16 cellular contexts compared by ENCODE assay signal in the genomic region with DNA sequence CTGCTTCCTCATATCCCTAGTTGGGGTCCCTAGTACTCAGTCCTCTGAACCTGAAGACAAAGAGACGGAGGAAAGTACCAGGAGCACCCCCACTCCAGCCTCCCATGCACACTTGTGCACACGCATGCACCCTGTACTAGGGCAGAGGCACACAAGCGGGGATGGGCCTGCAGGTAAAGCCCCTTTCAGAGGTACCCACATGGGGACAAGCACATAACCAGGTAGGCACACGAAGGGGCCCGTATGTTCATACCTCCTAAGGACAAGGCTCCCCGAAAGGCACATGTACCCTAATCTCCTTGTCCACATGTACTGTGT. TPM values are rescaled to one million over a fixed set of nuclear protein-coding genes. Genes with fewer than 3 reads are reported as not detected.
DNase-seq lines count a peak whose midpoint lies in the region; ATAC-seq and TF ChIP-seq lines count a peak whose summit lies in the region.
"Had no signal": no experiment of that assay in that cellular context is flagged by ENCODE, and none has a peak within 500 bp of the region (broad histone marks: within the 10 kb centered on the region; RNA-seq: fewer than 3 reads in every experiment).

No MANE protein-coding gene starts in this region.

- peaks cover 42% of the 10 kb centered on the region for H3K4me1 ChIP-seq in OCI-LY3 (ENCODE audit: low read length)
- peaks cover 44% of the 10 kb centered on the region for H3K4me1 ChIP-seq in neuron (ENCODE audit: insufficient read depth, low read length)
- peaks cover 15% of the 10 kb centered on the region for H3K4me1 ChIP-seq in mammary epithelial cell (ENCODE audit: insufficient read depth, low read length)

- ATAC-seq in activated CD4-positive, alpha-beta T cell treated with anti-CD3 and anti-CD28 coated beads for 36 hours = no peak
- ATAC-seq in effector memory CD8-positive, alpha-beta T cell (replicated peaks) = no peak
- ATAC-seq in GM21447 (IDR thresholded peaks at IDR 0.05; ENCODE audit: unreplicated experiment) (no peak), GM19328 (IDR thresholded peaks at IDR 0.05; ENCODE audit: unreplicated experiment) (no peak)
- ATAC-seq: GM12878, heart left ventricle, pancreas, Right ventricle myocardium inferior had no signal

- CTCF ChIA-PET in activated CD4-positive, alpha-beta T cell treated with anti-CD3 and anti-CD28 coated beads for 36 hours (lab: Charles Lee) = interaction anchor here (0.6 kb wide), 1 partner anchor 35 kb away, joined by 4 read pairs; no protein-coding TSS in a partner anchor
- CTCF ChIA-PET in mammary epithelial cell (lab: Charles Lee; ENCODE audit: low non-redundant PET) = no interaction called here

- H3K4me2 ChIP-seq in OCI-LY3 (ENCODE audit: low read length) = peak overlapping the region; percentile 62
- no peak overlapping the region for H3K4me2 ChIP-seq in mammary epithelial cell (ENCODE audit: insufficient read depth, low read depth, low read length)
- H3K4me2 ChIP-seq: KMS-11 had no signal

- peak overlapping the region; percentile 38 for H3K4me3 Mint-ChIP-seq in activated CD4-positive, alpha-beta T cell treated with anti-CD3 and anti-CD28 coated beads for 36 hours
- H3K4me3 Mint-ChIP-seq in effector memory CD8-positive, alpha-beta T cell = peak overlapping the region; percentile 65 to 73

- POLR2A ChIA-PET in activated CD4-positive, alpha-beta T cell treated with anti-CD3 and anti-CD28 coated beads for 36 hours (lab: Charles Lee) = no interaction called here

- H3K27ac ChIP-seq in OCI-LY3 (ENCODE audit: low read length) = no peak overlapping the region
- no peak overlapping the region for H3K27ac ChIP-seq in mammary epithelial cell (ENCODE audit: insufficient read depth, low read depth, low read length)
- H3K27ac ChIP-seq: epithelial cell of prostate, heart left ventricle, KMS-11, pancreas had no signal

- H3K9me3 Mint-ChIP-seq in activated CD4-positive, alpha-beta T cell treated with anti-CD3 and anti-CD28 coated beads for 36 hours (ENCODE audit: low read depth) = no peaks in the 10 kb centered on the region
- H3K9me3 Mint-ChIP-seq in effector memory CD8-positive, alpha-beta T cell = no peaks in the 10 kb centered on the region

- H4K20me1 ChIP-seq in OCI-LY3 (ENCODE audit: insufficient read depth, low read length) (no peaks in the 10 kb centered on the region), mammary epithelial cell (ENCODE audit: insufficient read depth, low read length) (peaks cover 3% of the 10 kb centered on the region)

- no peak overlapping the region for H3K27ac Mint-ChIP-seq in activated CD4-positive, alpha-beta T cell treated with anti-CD3 and anti-CD28 coated beads for 36 hours
- no peak overlapping the region for H3K27ac Mint-ChIP-seq in effector memory CD8-positive, alpha-beta T cell

- H3K27me3 Mint-ChIP-seq in activated CD4-positive, alpha-beta T cell treated with anti-CD3 and anti-CD28 coated beads for 36 hours = peaks cover 47% of the 10 kb centered on the region
- H3K27me3 Mint-ChIP-seq in effector memory CD8-positive, alpha-beta T cell = peaks cover 54 to 65% of the 10 kb centered on the region in 2 donors

- in situ Hi-C loops in mammary epithelial cell (cut with MboI; ENCODE audit: low sequenced_read_pairs in 2 of 2) = no loop called here

- DNase-seq in activated CD4-positive, alpha-beta T cell treated with anti-CD3 and anti-CD28 coated beads for 36 hours = no peak
- DNase-seq in activated CD4-positive, alpha-beta T cell treated with anti-CD3 and anti-CD28 coated beads, Interleukin-2, amount 50 U/mL, for 1 hour = no peak
- DNase-seq in effector memory CD8-positive, alpha-beta T cell = no peak
- no peak for DNase-seq in mammary epithelial cell
- DNase-seq: DMS79 had no signal

- H3K9ac ChIP-seq in OCI-LY3 (ENCODE audit: low read length) (no peak overlapping the region), mammary epithelial cell (ENCODE audit: insufficient read depth, low read length) (no peak overlapping the region)
- H3K9ac ChIP-seq: KMS-11 had no signal

- dilution Hi-C loops in mammary epithelial cell (cut with HindIII; ENCODE audit: low sequenced_read_pairs) = no loop called here

- WGBS in mammary epithelial cell (ENCODE audit: low coverage, missing lambda C conversion rate) = 91% methylated on average over 5 of the region's 6 CpGs

- peaks cover 27% of the 10 kb centered on the region for H3K4me1 Mint-ChIP-seq in activated CD4-positive, alpha-beta T cell treated with anti-CD3 and anti-CD28 coated beads for 36 hours
- peaks cover 13 to 15% of the 10 kb centered on the region in 2 donors for H3K4me1 Mint-ChIP-seq in effector memory CD8-positive, alpha-beta T cell (ENCODE audit: low read depth in 2 of 2)

- H3K79me2 ChIP-seq in OCI-LY3 (ENCODE audit: low read length) (no peaks in the 10 kb centered on the region), mammary epithelial cell (ENCODE audit: insufficient read depth, low read length) (no peaks in the 10 kb centered on the region)

- H3K27me3 ChIP-seq in OCI-LY3 (ENCODE audit: low read depth, low read length) (peaks cover 7% of the 10 kb centered on the region), neuron (ENCODE audit: insufficient read depth, low read length) (no peaks in the 10 kb centered on the region), mammary epithelial cell (ENCODE audit: insufficient read depth, low read length) (peaks cover 7% of the 10 kb centered on the region)

- H3K9me3 ChIP-seq in OCI-LY3 (ENCODE audit: insufficient read depth, low read length) (no peaks in the 10 kb centered on the region), neuron (ENCODE audit: low read length) (no peaks in the 10 kb centered on the region), mammary epithelial cell (replicated peaks; ENCODE audit: insufficient read depth, low read length) (no peaks in the 10 kb centered on the region)
- H3K9me3 ChIP-seq: heart left ventricle, pancreas had no signal

- no peaks in the 10 kb centered on the region for H3K36me3 Mint-ChIP-seq in activated CD4-positive, alpha-beta T cell treated with anti-CD3 and anti-CD28 coated beads for 36 hours (ENCODE audit: low read depth)
- H3K36me3 Mint-ChIP-seq in effector memory CD8-positive, alpha-beta T cell (ENCODE audit: insufficient read depth) = peaks cover 11% of the 10 kb centered on the region

- H3K36me3 ChIP-seq in OCI-LY3 (replicated peaks; ENCODE audit: low read depth, low read length) = no peaks in the 10 kb centered on the region
- H3K36me3 ChIP-seq in neuron (ENCODE audit: insufficient read depth, low read length) = peaks cover 15% of the 10 kb centered on the region
- no peaks in the 10 kb centered on the region for H3K36me3 ChIP-seq in mammary epithelial cell (ENCODE audit: insufficient read depth, low read length)
- H3K36me3 ChIP-seq: heart left ventricle, pancreas had no signal

- H3K4me3 ChIP-seq in OCI-LY3 (ENCODE audit: low read length) (peak overlapping the region; percentile 72), neuron (ENCODE audit: low read length) (peak overlapping the region; percentile 43), mammary epithelial cell (replicated peaks in 1 of 3; ENCODE audit: insufficient read depth in 1 of 3, low read depth in 2 of 3, low read length in 3 of 3) (no peak overlapping the region)
- H3K4me3 ChIP-seq: GM12878 had no signal

- intact Hi-C loops in activated CD4-positive, alpha-beta T cell treated with anti-CD3 and anti-CD28 coated beads for 36 hours (cut with DNase I, micrococcal nuclease) = no loop called here
- intact Hi-C loops in mammary epithelial cell (cut with micrococcal nuclease) = no loop called here

- BruUV-seq in mammary epithelial cell (replicated peaks; lab: Mats Ljungman, UMichigan) = no TSS peak

- H2AFZ ChIP-seq in OCI-LY3 (ENCODE audit: low read depth, low read length) (no peak overlapping the region), neuron (ENCODE audit: low read depth, low read length) (no peak overlapping the region), mammary epithelial cell (ENCODE audit: low read depth, low read length) (no peak overlapping the region)

- TF ChIP-seq CTCF in OCI-LY3 (IDR thresholded peaks at IDR 0.05; ENCODE audit: low read depth, low read length) (no peak), mammary epithelial cell (conservative IDR thresholded peaks at IDR 0.05 in 1 of 2, IDR thresholded peaks at IDR 0.05 in 1 of 2; ENCODE audit: extremely low read depth in 1 of 2, insufficient read depth in 1 of 2, low read depth in 1 of 2, low read length in 2 of 2) (no peak)

RNA-seq across cellular contexts. Expression of gene TMEM151B, which starts 1.1 kb away (rescaled TPM):
- under 1 TPM in 1 of 2 experiments, not detected in 1; 0.09 TPM for total RNA-seq in activated CD4-positive, alpha-beta T cell treated with anti-CD3 and anti-CD28 coated beads for 36 hours
- total RNA-seq in mammary epithelial cell = not detected
- polyA plus RNA-seq in mammary epithelial cell = 0.01 TPM
- not detected for polyA minus RNA-seq in mammary epithelial cell
- total RNA-seq: GM12878, liver, Right ventricle myocardium inferior had no signal
- polyA plus RNA-seq: liver had no signal

RNA-seq across cellular contexts. Expression of gene NFKBIE, which starts 6.0 kb away (rescaled TPM):
- total RNA-seq in activated CD4-positive, alpha-beta T cell treated with anti-CD3 and anti-CD28 coated beads for 36 hours = 10 to 100 TPM; 17.2 to 19.9 TPM
- 10 to 100 TPM in 1 of 2 donors, 1 to 10 TPM in 1; 4.7 to 10.4 TPM for total RNA-seq in mammary epithelial cell
- polyA plus RNA-seq in mammary epithelial cell = 6.6 TPM
- polyA minus RNA-seq in mammary epithelial cell = 2.8 TPM

RNA-seq across cellular contexts. Expression of gene SLC35B2, which starts 14.0 kb away (rescaled TPM):
- 10 to 100 TPM; 14.1 TPM for total RNA-seq in activated CD4-positive, alpha-beta T cell treated with anti-CD3 and anti-CD28 coated beads for 36 hours
- 10 to 100 TPM; 72.6 to 76.3 TPM for total RNA-seq in mammary epithelial cell
- 134 TPM for polyA plus RNA-seq in mammary epithelial cell
- 104 TPM for polyA minus RNA-seq in mammary epithelial cell

RNA-seq across cellular contexts. Expression of gene HSP90AB1, which starts 24.5 kb away (rescaled TPM):
- total RNA-seq in activated CD4-positive, alpha-beta T cell treated with anti-CD3 and anti-CD28 coated beads for 36 hours = 1,000 to 10,000 TPM; 2,120 to 2,263 TPM
- 100 to 1,000 TPM; 872 to 986 TPM for total RNA-seq in mammary epithelial cell
- 1,054 TPM for polyA plus RNA-seq in mammary epithelial cell
- 1,190 TPM for polyA minus RNA-seq in mammary epithelial cell

RNA-seq across cellular contexts. Expression of gene AARS2, which starts 41.8 kb away (rescaled TPM):
- 10 to 100 TPM; 15.2 to 17.5 TPM for total RNA-seq in activated CD4-positive, alpha-beta T cell treated with anti-CD3 and anti-CD28 coated beads for 36 hours
- 10 to 100 TPM in 1 of 2 donors, 1 to 10 TPM in 1; 9.2 to 16.8 TPM for total RNA-seq in mammary epithelial cell
- 8.5 TPM for polyA plus RNA-seq in mammary epithelial cell
- polyA minus RNA-seq in mammary epithelial cell = 6.0 TPM

Comparison
In these comparisons a context has a peak if more than half of its experiments do, and no peak if none do; other contexts are left out.
1. H3K4me3 ChIP-seq: peak in OCI-LY3 (single experiment) and neuron (single experiment); none in mammary epithelial cell (0 of 3).
2. RNA of gene SLC35B2, which starts 14.0 kb away (total RNA-seq): 72.6 to 76.3 TPM in mammary epithelial cell; 14.1 TPM in activated CD4-positive, alpha-beta T cell treated with anti-CD3 and anti-CD28 coated beads for 36 hours; every median in the first group is over 4 times any median in the second.